Comparison of ENCODE assay signal across 19 cellular contexts in the genomic region with DNA sequence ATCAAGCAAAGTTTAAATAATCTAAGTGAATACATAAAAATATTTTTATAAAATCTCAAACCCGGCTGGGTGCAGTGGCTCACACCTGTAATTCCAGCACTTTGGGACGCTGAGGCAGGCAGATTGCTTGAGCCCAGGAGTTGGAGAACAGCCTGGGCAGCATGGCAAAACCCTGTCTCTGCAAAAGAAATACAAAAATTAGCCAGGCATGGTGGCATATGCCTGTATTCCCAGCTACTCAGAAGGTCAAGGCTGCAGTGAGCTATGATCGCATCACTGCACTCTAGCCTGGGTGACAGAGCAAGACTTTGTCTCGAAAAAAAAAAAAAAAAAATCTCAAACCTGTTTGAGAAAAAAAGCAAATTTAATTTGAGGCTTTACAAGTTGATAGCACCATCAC.
"Had no signal": no experiment of that assay in that cellular context is flagged by ENCODE, and none has a peak within 500 bp of the region (broad histone marks: within the 10 kb centered on the region; RNA-seq: fewer than 3 reads in every experiment).

No MANE protein-coding gene starts in this region.

- DNase-seq: cortex of kidney; effector memory CD4-positive, alpha-beta T cell; foreskin keratinocyte; heart left ventricle; hypothalamus; immature natural killer cell; islet precursor cell; kidney; kidney glomerular epithelial cell; left colon; left lung; left ventricle myocardium superior; lower lobe of right lung; mesenchymal stem cell; mucosa of descending colon; naive B cell had no signal

- H3K36me3 ChIP-seq: esophagus muscularis mucosa, gastroesophageal sphincter, heart left ventricle, left lung, lower lobe of right lung had no signal

- H3K4me1 ChIP-seq: foreskin keratinocyte, gastroesophageal sphincter, left lung, lower lobe of right lung had no signal

- H3K9me3 ChIP-seq: esophagus muscularis mucosa, gastroesophageal sphincter, heart left ventricle, left lung, lower lobe of right lung, mucosa of descending colon had no signal

- ATAC-seq: foreskin keratinocyte, gastroesophageal sphincter, heart left ventricle, left colon, left lung, left ventricle myocardium superior, lower lobe of right lung, mucosa of descending colon had no signal

- H3K27me3 ChIP-seq: foreskin keratinocyte, gastroesophageal sphincter, hepatocyte had no signal

- H3K4me3 ChIP-seq: esophagus muscularis mucosa, gastroesophageal sphincter, heart left ventricle, hepatocyte, left lung, lower lobe of right lung, mucosa of descending colon had no signal

- H3K27ac ChIP-seq: esophagus muscularis mucosa, foreskin keratinocyte, gastroesophageal sphincter, heart left ventricle, hepatocyte, left lung, lower lobe of right lung had no signal
